34 cellular contexts compared by ENCODE assay signal in the genomic region with DNA sequence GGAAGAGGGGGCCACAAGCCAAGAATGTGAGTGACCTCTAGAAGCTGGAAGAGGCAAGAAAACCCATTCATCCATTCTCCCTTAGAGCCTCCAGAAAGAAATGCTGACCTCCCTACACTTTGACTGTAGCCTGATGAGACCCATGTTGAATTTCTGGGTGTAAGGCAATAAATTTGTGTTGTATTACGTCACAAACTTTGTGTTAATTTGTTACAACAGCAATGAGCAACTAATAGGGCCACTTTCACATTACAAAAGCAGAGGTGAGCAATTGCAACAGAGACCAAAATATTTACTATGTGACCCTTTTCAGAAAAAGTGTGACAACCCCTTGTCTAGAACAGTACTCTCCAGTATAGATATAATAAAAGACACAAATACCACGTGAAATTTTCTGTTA.
"Had no signal": no experiment of that assay in that cellular context is flagged by ENCODE, and none has a peak within 500 bp of the region (broad histone marks: within the 10 kb centered on the region; RNA-seq: fewer than 3 reads in every experiment).

No MANE protein-coding gene starts in this region.

- H3K27me3 ChIP-seq: MG63 had no signal

- H3K4me3 ChIP-seq: MG63 had no signal

- DNase-seq: Karpas-422, Kasumi-1, MG63, MM.1S, MV-4-11, NCI-H1048, NCI-H1092, NCI-H1092 treated with DMSO at 0.1 percent for 48 hours, NCI-H1105, NCI-H1105 treated with DMSO at 0.1 percent for 48 hours, NCI-H1417, NCI-H1417 treated with DMSO at 0.1 percent for 48 hours, NCI-H1436, NCI-H1436 treated with DMSO at 0.1 percent for 48 hours, NCI-H146, NCI-H1694, NCI-H1694 treated with DMSO at 0.1 percent for 48 hours, NCI-H187, NCI-H187 treated with DMSO at 0.1 percent for 48 hours, NCI-H1930, NCI-H2029, NCI-H2029 treated with DMSO at 0.1 percent for 48 hours, NCI-H2081, NCI-H2081 treated with DMSO at 0.1 percent for 48 hours, NCI-H2107, NCI-H2171, NCI-H2171 treated with DMSO at 0.1 percent for 48 hours, NCI-H2227 treated with DMSO at 0.1 percent for 48 hours, NCI-H226, NCI-H345, NCI-H446, NCI-H446 treated with DMSO at 0.1 percent for 48 hours, NCI-H510A, NCI-H510A treated with DMSO at 0.1 percent for 48 hours had no signal

- H3K36me3 ChIP-seq: MG63 had no signal

- H3K9me3 ChIP-seq: MG63 had no signal
